Comparison of ENCODE assay signal across 10 cellular contexts in the genomic region with DNA sequence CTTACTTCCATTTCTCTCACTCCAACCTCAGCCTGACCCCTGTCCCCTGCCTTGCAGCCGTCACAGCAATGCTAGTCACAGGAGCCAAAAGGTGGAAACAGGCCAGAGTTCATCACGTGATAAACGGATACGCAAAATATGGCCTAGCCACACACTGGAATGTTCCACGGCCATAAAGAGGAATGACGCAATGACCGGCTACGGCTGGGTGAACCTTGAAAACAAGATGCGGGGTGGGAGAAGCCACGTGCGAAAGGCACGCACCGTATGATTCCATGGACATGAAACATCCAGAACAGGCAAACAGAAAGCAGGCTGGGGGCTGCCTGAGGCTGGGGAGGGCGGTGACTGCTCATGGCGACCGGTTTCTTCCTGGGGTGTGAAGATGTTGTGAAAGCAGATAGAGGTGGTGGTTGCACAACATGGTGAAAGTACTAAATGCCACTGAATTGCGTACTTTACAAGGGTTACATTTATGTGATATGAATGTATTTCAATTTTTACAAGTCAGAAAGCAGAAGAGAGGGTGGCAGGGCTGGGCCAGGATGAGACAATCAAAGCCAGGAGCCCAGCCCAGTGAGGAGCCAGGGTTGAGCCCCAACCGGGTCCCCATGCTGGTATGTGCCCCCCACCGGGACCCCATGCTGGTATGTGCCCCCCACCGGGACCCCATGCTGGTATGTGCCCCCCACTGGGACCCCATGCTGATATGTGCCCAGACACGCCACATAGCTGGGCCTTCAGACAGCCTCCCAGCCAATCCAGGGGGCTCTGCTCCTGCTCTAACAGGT.
DNase-seq lines count a peak whose midpoint lies in the region; ATAC-seq and TF ChIP-seq lines count a peak whose summit lies in the region.
"Had no signal": no experiment of that assay in that cellular context is flagged by ENCODE, and none has a peak within 500 bp of the region (broad histone marks: within the 10 kb centered on the region; RNA-seq: fewer than 3 reads in every experiment).

No MANE protein-coding gene starts in this region.

- TF ChIP-seq CTCF in astrocyte of the cerebellum (IDR thresholded peaks at IDR 0.05; ENCODE audit: low read depth, low read length, missing control alignments) (no peak), vagina (IDR thresholded peaks at IDR 0.05) (no peak)

- in situ Hi-C loops in astrocyte of the cerebellum (cut with HindIII; ENCODE audit: low sequenced_read_pairs): loop anchor here (5.0 kb wide), 1 partner anchor 44 kb away; no protein-coding TSS in a partner anchor

- no peaks in the 10 kb centered on the region for H3K27me3 ChIP-seq in vagina

- H3K9me3 ChIP-seq in vagina: no peaks in the 10 kb centered on the region

- intact Hi-C loops in vagina (cut with DNase I): no loop called here

- H3K36me3 ChIP-seq in vagina: no peaks in the 10 kb centered on the region

- no peak for ATAC-seq in HG02623 (IDR thresholded peaks at IDR 0.05; ENCODE audit: unreplicated experiment)
- no peak for ATAC-seq in HG03342 (IDR thresholded peaks at IDR 0.05; ENCODE audit: unreplicated experiment)

- no peaks in the 10 kb centered on the region for H3K4me1 ChIP-seq in vagina

- no peak overlapping the region for H3K27ac ChIP-seq in vagina
- H3K27ac ChIP-seq: epithelial cell of prostate had no signal

- no peak overlapping the region for H3K4me3 ChIP-seq in astrocyte of the cerebellum (ENCODE audit: low read depth, low read length)
- no peak overlapping the region for H3K4me3 ChIP-seq in skeletal muscle cell (ENCODE audit: low read depth, low read length)
- no peak overlapping the region for H3K4me3 ChIP-seq in vagina

- DNase-seq in HK-2 (ENCODE audit: unreplicated experiment) (peak; percentile 85), astrocyte of the cerebellum (ENCODE audit: low read depth) (peak; percentile 8), iris pigment epithelial cell (ENCODE audit: low read depth) (peak; percentile 99), skeletal muscle cell (ENCODE audit: low read depth) (peak; percentile 48), vagina (ENCODE audit: extremely low spot score in 2 of 2) (no peak)
- DNase-seq in stimulated activated CD4-positive, alpha-beta T cell treated with anti-CD3 and anti-CD28 coated beads, Interleukin-4, amount 100 ng/mL, for 1 hour: no peak
- DNase-seq: DND-41 had no signal

- no peak for TF ChIP-seq POLR2A in vagina (IDR thresholded peaks at IDR 0.05)

Comparison
In these comparisons a context has a peak if more than half of its experiments do, and no peak if none do; other contexts are left out.
1. DNase-seq: peak in HK-2 (single experiment), astrocyte of the cerebellum (single experiment), iris pigment epithelial cell (single experiment) and skeletal muscle cell (single experiment); none in stimulated activated CD4-positive, alpha-beta T cell treated with anti-CD3 and anti-CD28 coated beads, Interleukin-4, amount 100 ng/mL, for 1 hour (single experiment) and vagina (0 of 2).